In the genomic region with DNA sequence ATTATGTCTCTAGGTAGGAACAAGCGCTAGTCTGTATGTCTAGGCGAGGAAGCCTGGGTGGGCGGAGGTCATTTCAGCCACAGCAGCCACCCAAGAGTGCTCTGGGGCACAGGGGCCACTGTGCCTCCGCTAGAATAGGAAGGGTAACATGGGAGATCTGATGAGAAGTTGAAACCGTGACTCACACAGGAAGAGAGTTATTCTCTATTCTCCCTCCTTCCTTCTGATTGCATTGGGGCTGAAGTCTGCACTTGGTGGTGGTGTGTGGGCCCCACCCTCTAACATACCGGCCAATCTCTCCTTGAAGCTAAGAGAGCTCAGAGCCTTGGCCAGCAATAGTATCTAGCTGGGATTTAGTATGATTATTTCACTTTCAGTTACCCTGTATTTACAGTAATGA, we compare ENCODE assay signal across 1 cellular context.
TF ChIP-seq lines count a peak whose summit lies in the region.

No MANE protein-coding gene starts in this region.

TF ChIP-seq in HepG2, 621 proteins besides CTCF, POLR2A, EP300 and RAD21:
- no peak for TF ChIP-seq U2AF1 (optimal IDR thresholded peaks at IDR 0.05; ENCODE audit: low read depth, low read length)
- no peak for TF ChIP-seq ZNF34 (CRISPR knock-in tag; IDR thresholded peaks at IDR 0.05; ENCODE audit: borderline replicate concordance)
- no peak for TF ChIP-seq SMARCE1 (IDR thresholded peaks at IDR 0.05; ENCODE audit: borderline replicate concordance)
- TF ChIP-seq MIXL1 (CRISPR knock-in tag; IDR thresholded peaks at IDR 0.05), result no peak
- no peak for TF ChIP-seq ISL2 (CRISPR knock-in tag; IDR thresholded peaks at IDR 0.05)
- no peak for TF ChIP-seq ZNF205 (CRISPR knock-in tag; IDR thresholded peaks at IDR 0.05)
- TF ChIP-seq SETDB1 (CRISPR knock-in tag; IDR thresholded peaks at IDR 0.05; ENCODE audit: borderline replicate concordance), result no peak
- TF ChIP-seq BCL6 (CRISPR knock-in tag; IDR thresholded peaks at IDR 0.05), result no peak
- no peak for TF ChIP-seq MZF1 (CRISPR knock-in tag; IDR thresholded peaks at IDR 0.05; ENCODE audit: borderline replicate concordance)
- no peak for TF ChIP-seq WIZ (CRISPR knock-in tag; IDR thresholded peaks at IDR 0.05)
- TF ChIP-seq MTA1 (CRISPR knock-in tag; IDR thresholded peaks at IDR 0.05; ENCODE audit: borderline replicate concordance), result no peak
- TF ChIP-seq TCF7L2 (IDR thresholded peaks at IDR 0.05; ENCODE audit: low read depth, low read length), result no peak
- TF ChIP-seq ZNF101 (CRISPR knock-in tag; IDR thresholded peaks at IDR 0.05; ENCODE audit: borderline replicate concordance, low read depth), result no peak
- no peak for TF ChIP-seq FIP1L1 (IDR thresholded peaks at IDR 0.05; ENCODE audit: borderline replicate concordance, insufficient read depth, low read depth, low read length)
- no peak for TF ChIP-seq IKZF4 (CRISPR knock-in tag; IDR thresholded peaks at IDR 0.05; ENCODE audit: borderline replicate concordance, low read depth, not compliant biosample characterization)
- TF ChIP-seq ZNF713 (CRISPR knock-in tag; IDR thresholded peaks at IDR 0.05), result no peak
- TF ChIP-seq ZNF547 (CRISPR knock-in tag; IDR thresholded peaks at IDR 0.05), result no peak
